In the genomic region with DNA sequence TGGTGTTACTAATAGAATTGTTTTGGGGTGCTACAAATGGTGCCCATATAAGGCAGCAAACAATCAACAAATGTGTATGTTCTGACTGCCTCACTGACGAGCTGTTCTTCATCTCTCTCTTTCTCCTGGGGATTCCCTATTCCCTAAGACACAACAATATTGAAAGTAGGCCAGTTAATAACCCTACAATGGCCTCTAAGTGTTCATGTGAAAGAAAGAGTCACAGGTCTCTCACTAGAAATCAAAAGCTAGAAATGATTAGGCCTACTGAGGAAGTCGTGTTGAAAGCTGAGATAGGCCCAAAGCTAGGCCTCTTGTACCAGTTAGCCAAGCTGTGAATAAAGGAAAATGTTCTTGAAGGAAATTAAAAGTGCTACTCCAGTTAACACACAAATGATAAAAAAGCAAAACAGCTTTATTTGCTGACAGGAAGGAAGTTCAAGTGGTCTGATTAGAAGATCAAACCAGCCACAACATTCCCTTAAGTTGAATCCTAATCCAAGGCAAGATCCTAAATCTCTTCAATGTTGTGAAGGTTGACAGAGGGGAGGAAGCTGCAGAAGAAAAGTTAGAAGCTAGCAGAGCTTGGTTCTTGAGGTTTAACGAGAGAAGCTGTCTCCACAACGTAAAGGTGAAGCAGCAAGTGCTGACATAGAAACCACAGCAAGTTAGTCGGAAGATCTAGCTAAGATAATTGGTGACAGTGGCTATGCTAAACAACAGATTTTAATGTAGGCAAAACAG, we compare ENCODE assay signal across 10 cellular contexts. TPM values are rescaled to one million over a fixed set of nuclear protein-coding genes. Genes with fewer than 3 reads are reported as not detected.
DNase-seq lines count a peak whose midpoint lies in the region; ATAC-seq, FAIRE-seq and TF ChIP-seq lines count a peak whose summit lies in the region.
"Had no signal": no experiment of that assay in that cellular context is flagged by ENCODE, and none has a peak within 500 bp of the region (broad histone marks: within the 10 kb centered on the region; RNA-seq: fewer than 3 reads in every experiment).

No MANE protein-coding gene starts in this region.

- SMC1A ChIA-PET in GM12878 (lab: Charles Lee; ENCODE audit: uncharacterized antibody, unreplicated experiment): interaction anchor here (1.1 to 4.0 kb wide), 6 partner anchors 9 to 177 kb away, joined by 4 to 30 read pairs (median 10); a partner anchor contains a TSS

- intact Hi-C loops in GM12878 (cut with micrococcal nuclease; ENCODE audit: unreplicated experiment): no loop called here

- no peaks in the 10 kb centered on the region for H3K79me2 ChIP-seq in GM12878 (ENCODE audit: control insufficient read depth, insufficient read depth, low read length)

- H3K4me1 Mint-ChIP-seq in CD8-positive, alpha-beta memory T cell: peaks cover 83 to 97% (median 89%) of the 10 kb centered on the region in 3 donors

- H3K36me3 ChIP-seq in CD8-positive, alpha-beta memory T cell (ENCODE audit: insufficient read depth, low read length): no peaks in the 10 kb centered on the region
- H3K36me3 ChIP-seq in GM12878 (ENCODE audit: control insufficient read depth in 2 of 2, insufficient read depth in 2 of 2, low read length in 1 of 2): no peaks in the 10 kb centered on the region
- H3K36me3 ChIP-seq in neutrophil: no peaks in the 10 kb centered on the region

- TF ChIP-seq POLR2A in GM12878 (IDR thresholded peaks at IDR 0.05; ENCODE audit: low read depth, low read length): no peak

- no TSS peak for BruUV-seq in GM12878 (replicated peaks; lab: Mats Ljungman, UMichigan)

- H3K4me2 ChIP-seq in GM12878 (ENCODE audit: control insufficient read depth, insufficient read depth): peak overlapping the region; percentile 60; the same call in 1 of the 2 replicates

- peak overlapping the region; percentile 34 for H3K9ac ChIP-seq in GM12878 (ENCODE audit: control insufficient read depth, insufficient read depth, low read length)

- no peak for TF ChIP-seq CTCF in HL-60 (IDR thresholded peaks at IDR 0.05; ENCODE audit: insufficient read depth, low read length)
- no peak for TF ChIP-seq CTCF in GM12878 (IDR thresholded peaks at IDR 0.05 in 2 of 3, conservative IDR thresholded peaks at IDR 0.05 in 1 of 3; ENCODE audit: control insufficient read depth in 2 of 3, extremely low read depth in 1 of 3, insufficient read depth in 1 of 3, low read depth in 3 of 3, low read length in 3 of 3)
- no peak for TF ChIP-seq CTCF in neutrophil (IDR thresholded peaks at IDR 0.05)

- no peaks in the 10 kb centered on the region for H4K20me1 ChIP-seq in GM12878 (ENCODE audit: control insufficient read depth, insufficient read depth)

- in situ Hi-C loops in GM12878 (cut with MboI): no loop called here

- no peaks in the 10 kb centered on the region for H3K27me3 Mint-ChIP-seq in CD8-positive, alpha-beta memory T cell

- H3K27ac Mint-ChIP-seq in CD8-positive, alpha-beta memory T cell: peak overlapping the region; percentile 86 to 100 (median 92)

- DNase-seq in CD8-positive, alpha-beta memory T cell: peak in 3 of 5 donors; percentile 38 to 69 (median 54)
- DNase-seq in HL-60 (ENCODE audit: low read depth in 1 of 2, low spot score in 1 of 2) (no peak), GM12878 (ENCODE audit: low read depth, low spot score) (peak; percentile 49), RPMI8226 (no peak), ureter (ENCODE audit: low spot score) (no peak)
- DNase-seq: amniotic stem cell had no signal

- POLR2A ChIA-PET in CD8-positive, alpha-beta memory T cell (lab: Charles Lee): interaction anchor here (0.9 to 3.3 kb wide), 8 partner anchors 10 to 30 kb away, joined by 3 to 35 read pairs (median 7); a partner anchor contains a TSS
- POLR2A ChIA-PET in GM12878 (lab: Charles Lee): interaction anchor here (1.1 to 1.4 kb wide), 3 partner anchors 11 to 26 kb away, joined by 3 read pairs; a partner anchor contains a TSS

- H3K36me3 Mint-ChIP-seq in CD8-positive, alpha-beta memory T cell: peaks cover 0 to 4% (median 2%) of the 10 kb centered on the region in 3 donors

- peaks cover 85% of the 10 kb centered on the region for H3K4me1 ChIP-seq in CD8-positive, alpha-beta memory T cell (ENCODE audit: insufficient read depth, low read length)
- peaks cover 37% of the 10 kb centered on the region for H3K4me1 ChIP-seq in GM12878 (ENCODE audit: control insufficient read depth, insufficient read depth, low read length)
- H3K4me1 ChIP-seq in neutrophil (ENCODE audit: control insufficient read depth in 1 of 2, insufficient read depth in 1 of 2, low read depth in 1 of 2, low read length in 1 of 2): peaks cover 16 to 19% of the 10 kb centered on the region in 2 experiments

- no peaks in the 10 kb centered on the region for H3K27me3 ChIP-seq in CD8-positive, alpha-beta memory T cell (ENCODE audit: insufficient read depth, low read length, poor library complexity, severe bottlenecking)
- H3K27me3 ChIP-seq in HL-60 (ENCODE audit: insufficient read depth, poor library complexity, severe bottlenecking) (no peaks in the 10 kb centered on the region), GM12878 (replicated peaks in 1 of 2; ENCODE audit: control insufficient read depth in 2 of 2, insufficient read depth in 2 of 2, low read length in 1 of 2) (no peaks in the 10 kb centered on the region), neutrophil (peaks cover 4% of the 10 kb centered on the region)

- H3K4me3 Mint-ChIP-seq in CD8-positive, alpha-beta memory T cell: peak overlapping the region; percentile 47 to 84 (median 65)
- H3K4me3 Mint-ChIP-seq: neural crest cell had no signal

- no peak for FAIRE-seq in GM12878 (lab: Jason Lieb, UNC)

- peak overlapping the region; percentile 11 for H3K4me3 ChIP-seq in CD8-positive, alpha-beta memory T cell (ENCODE audit: low read length)
- H3K4me3 ChIP-seq in HL-60 (replicated peaks; ENCODE audit: insufficient read depth, low read length): no peak overlapping the region
- no peak overlapping the region for H3K4me3 ChIP-seq in GM12878
- H3K4me3 ChIP-seq in neutrophil (ENCODE audit: low read depth in 1 of 2, low read length in 1 of 2): no peak overlapping the region

- H3K9me3 Mint-ChIP-seq in CD8-positive, alpha-beta memory T cell: no peaks in the 10 kb centered on the region
- H3K9me3 Mint-ChIP-seq: neural crest cell had no signal

- H3K9me3 ChIP-seq in CD8-positive, alpha-beta memory T cell (ENCODE audit: low read length): no peaks in the 10 kb centered on the region
- no peaks in the 10 kb centered on the region for H3K9me3 ChIP-seq in GM12878 (replicated peaks; ENCODE audit: control insufficient read depth, insufficient read depth, low read length)
- no peaks in the 10 kb centered on the region for H3K9me3 ChIP-seq in neutrophil

- RAD21 ChIA-PET in GM12878 (lab: Charles Lee; ENCODE audit: unreplicated experiment): interaction anchor here (0.8 to 1.8 kb wide), 7 partner anchors 8 to 314 kb away, joined by 3 to 19 read pairs (median 5); a partner anchor contains a TSS

- CTCF ChIA-PET in CD8-positive, alpha-beta memory T cell (lab: Charles Lee): interaction anchor here (0.8 to 5.5 kb wide), 14 partner anchors 9 to 385 kb away, joined by 3 to 48 read pairs (median 4); a partner anchor contains a TSS
- CTCF ChIA-PET in GM12878 (lab: Yijun Ruan, JAX): interaction anchor here (0.7 to 1.9 kb wide), 9 partner anchors 9 to 386 kb away, joined by 3 to 9 read pairs (median 5); a partner anchor contains a TSS

- ATAC-seq in GM12878: peak; percentile 50
- no peak for ATAC-seq in HG02623 (IDR thresholded peaks at IDR 0.05; ENCODE audit: unreplicated experiment)
- no peak for ATAC-seq in HG02840 (IDR thresholded peaks at IDR 0.05; ENCODE audit: low FRiP score, unreplicated experiment)

- peak overlapping the region; percentile 45 for H3K27ac ChIP-seq in CD8-positive, alpha-beta memory T cell (ENCODE audit: low read depth, low read length)
- H3K27ac ChIP-seq in HL-60 (replicated peaks) (peak overlapping the region; percentile 30), GM12878 (ENCODE audit: control insufficient read depth, insufficient read depth) (peak overlapping the region; percentile 63), neutrophil (peak overlapping the region; percentile 43)

- peak; percentile 33 to 49; a peak in 2 of 4 replicates for TF ChIP-seq EP300 in GM12878 (IDR thresholded peaks at IDR 0.05; ENCODE audit: borderline replicate concordance in 1 of 2, control insufficient read depth in 1 of 2, low read depth in 2 of 2, low read length in 2 of 2)

- peak overlapping the region; percentile 79 for H2AFZ ChIP-seq in GM12878 (ENCODE audit: control insufficient read depth, low read depth, low read length)

- 27% methylated on average over 5 of the region's 5 CpGs for WGBS in GM12878 (ENCODE audit: insufficient coverage, insufficient replicate concordance, low lambda C conversion rate, missing lambda C conversion rate)

- TF ChIP-seq RAD21 in GM12878 (IDR thresholded peaks at IDR 0.05; ENCODE audit: insufficient read depth, low read depth, low read length): no peak

TF ChIP-seq in GM12878, 131 proteins besides CTCF, POLR2A, EP300 and RAD21 (continues in another document):
- TF ChIP-seq BMI1 (IDR thresholded peaks at IDR 0.05; ENCODE audit: borderline replicate concordance): no peak
- peak; percentile 55; the same call in 1 of the 2 replicates for TF ChIP-seq ZBED1 (IDR thresholded peaks at IDR 0.05; ENCODE audit: borderline replicate concordance)
- no peak for TF ChIP-seq STAT1 (conservative IDR thresholded peaks at IDR 0.05)
- TF ChIP-seq SMAD1 (IDR thresholded peaks at IDR 0.05; ENCODE audit: low read depth, partially characterized antibody): no peak
- no peak for TF ChIP-seq RBBP5 (conservative IDR thresholded peaks at IDR 0.05)

RNA-seq across cellular contexts. Expression of a gene that starts 26.3 kb away (rescaled TPM):
- total RNA-seq in CD8-positive, alpha-beta memory T cell: 10 to 100 TPM; 26.8 to 28.9 TPM
- polyA plus RNA-seq in CD8-positive, alpha-beta memory T cell: 37.7 TPM
- total RNA-seq in GM12878 (2013; cell fraction: nucleolus; rRNA removed): 50.4 and 52.6 TPM in 2 replicates
- total RNA-seq in GM12878 (2014; rRNA removed) (4.6 and 5.5 TPM in 2 replicates), GM12878 (2014; rRNA removed; fragmentation: Illumina TruSeq; extraction: Trizol) (5.5 and 5.7 TPM in 2 replicates), GM12878 (2021) (7.1 and 7.6 TPM in 2 replicates), ureter (141 TPM)
- polyA plus RNA-seq in GM12878 (2011; ENCODE audit: low read depth): 0.76 TPM
- polyA plus RNA-seq in GM12878 (2011; rRNA removed) (2.5 and 3.0 TPM in 2 replicates), GM12878 (2014; fragmentation: Illumina TruSeq; extraction: Trizol) (8.4 and 10.0 TPM in 2 replicates), GM12878 (2014; fragmentation: Nextera tagmentation; extraction: Ambion mirVana) (1 to 10 TPM; 2.3 to 2.6 TPM), GM12878 (2014; rRNA removed) (5.5 and 6.3 TPM in 2 replicates), GM12878 (2016; fragmentation: Nextera tagmentation; extraction: Ambion mirVana) (1 to 10 TPM; 2.0 to 2.5 TPM)
- 1.9 and 2.3 TPM in 2 replicates for polyA plus RNA-seq in GM12878 (2011; cell fraction: cytosol; rRNA removed)
- polyA plus RNA-seq in GM12878 (2011; cell fraction: nucleus; rRNA removed): 3.5 and 3.7 TPM in 2 replicates
- 1.2 and 1.6 TPM in 2 replicates for polyA plus RNA-seq in GM12878 (2012)
- polyA minus RNA-seq in GM12878 (2011; rRNA and poly(A)+ RNA removed): 6.0 and 9.1 TPM in 2 replicates
- 2.7 and 5.5 TPM in 2 replicates for polyA minus RNA-seq in GM12878 (2011; cell fraction: cytosol; rRNA and poly(A)+ RNA removed)
- 1.3 and 3.3 TPM in 2 replicates for polyA minus RNA-seq in GM12878 (2011; cell fraction: nucleus; rRNA and poly(A)+ RNA removed)

Comparison
In these comparisons a context has a peak if more than half of its experiments do, and no peak if none do; other contexts are left out.
1. DNase-seq: peak in CD8-positive, alpha-beta memory T cell (3 of 5) and GM12878 (single experiment); none in HL-60 (0 of 2), RPMI8226 (single experiment) and ureter (single experiment).
2. Peak in every context shown above with its lines, with median percentiles within 50 percentile points of each other: H3K27ac ChIP-seq.